ENCODE assay signal across 8 cellular contexts in the genomic region with DNA sequence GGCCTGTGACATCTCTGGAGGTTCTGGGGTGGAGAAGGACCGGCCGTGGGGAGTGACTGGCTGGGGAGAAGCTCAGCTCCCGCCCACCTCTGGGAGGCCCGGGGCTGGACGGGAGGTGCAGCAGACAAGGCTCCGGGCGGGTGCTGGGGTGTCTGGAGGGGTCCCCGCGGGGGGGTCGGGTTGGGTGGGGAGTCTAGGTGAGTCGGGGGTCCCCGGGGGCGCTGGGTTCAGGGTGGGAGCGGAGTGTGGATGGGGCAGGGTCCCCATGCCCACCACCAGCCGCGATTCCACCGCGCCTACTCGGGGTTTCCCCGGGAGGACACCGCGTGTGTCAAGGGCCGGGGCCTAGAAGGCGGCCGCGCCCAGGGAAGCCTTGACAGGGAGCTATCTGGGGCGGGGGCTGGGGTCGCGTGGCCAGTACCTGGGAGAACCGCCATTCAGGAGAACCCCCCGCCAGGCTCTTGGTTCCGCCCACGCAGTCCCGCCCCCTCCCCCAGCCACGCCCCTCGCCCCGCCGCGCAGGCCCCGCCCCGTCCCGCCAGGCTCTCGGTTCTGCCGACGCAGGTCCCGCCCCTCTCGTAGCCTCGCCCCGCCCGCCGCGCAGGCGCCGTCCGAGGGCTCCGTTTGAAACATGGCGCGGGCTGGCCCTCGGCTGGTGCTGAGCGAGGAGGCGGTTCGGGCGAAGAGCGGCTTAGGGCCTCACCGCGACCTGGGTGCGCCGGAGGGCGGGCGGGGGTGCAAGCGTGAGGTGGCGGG. TPM values are rescaled to one million over a fixed set of nuclear protein-coding genes. Genes with fewer than 3 reads are reported as not detected.
A peak's percentile ranks its signal among the peaks of the same experiment; 100 is the strongest.
DNase-seq lines count a peak whose midpoint lies in the region; ATAC-seq, FAIRE-seq and TF ChIP-seq lines count a peak whose summit lies in the region.

A gene with protein sequence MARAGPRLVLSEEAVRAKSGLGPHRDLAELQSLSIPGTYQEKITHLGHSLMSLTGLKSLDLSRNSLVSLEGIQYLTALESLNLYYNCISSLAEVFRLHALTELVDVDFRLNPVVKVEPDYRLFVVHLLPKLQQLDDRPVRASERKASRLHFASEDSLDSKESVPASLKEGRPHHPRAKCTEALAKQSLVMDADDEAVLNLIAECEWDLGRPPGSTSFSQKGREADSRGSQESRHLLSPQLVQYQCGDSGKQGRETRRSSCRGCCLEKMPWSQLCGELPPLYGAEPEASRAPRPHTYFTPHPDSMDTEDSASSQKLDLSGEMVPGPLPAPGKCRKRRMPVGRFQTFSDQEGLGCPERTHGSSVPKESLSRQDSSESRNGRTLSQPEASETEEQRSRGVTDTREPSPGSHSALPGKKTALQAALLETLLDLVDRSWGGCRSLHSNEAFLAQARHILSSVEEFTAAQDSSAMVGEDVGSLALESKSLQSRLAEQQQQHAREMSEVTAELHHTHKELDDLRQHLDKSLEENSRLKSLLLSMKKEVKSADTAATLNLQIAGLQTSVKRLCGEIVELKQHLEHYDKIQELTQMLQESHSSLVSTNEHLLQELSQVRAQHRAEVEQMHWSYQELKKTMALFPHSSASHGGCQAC (plus strand): TSS at position 610 of the 756 bp plus-strand sequence. CDS start 22 bp downstream, at position 632.

- H3K36me3 ChIP-seq in astrocyte (ENCODE audit: insufficient read depth, low read length): no peaks in the 10 kb centered on the region
- no peaks in the 10 kb centered on the region for H3K36me3 ChIP-seq in hepatocyte (replicated peaks; ENCODE audit: insufficient read depth, low read depth)

- peak within 1 kb of the TSS; percentile 95 for H3K4me3 Mint-ChIP-seq in astrocyte (ENCODE audit: unreplicated experiment)

- peak; percentile 58 for ATAC-seq in HG02870 (IDR thresholded peaks at IDR 0.05; ENCODE audit: unreplicated experiment)

- FAIRE-seq in astrocyte (lab: Jason Lieb, UNC): no peak

- H3K4me1 ChIP-seq in astrocyte (ENCODE audit: insufficient read depth, low read length) (peaks cover 6% of the 10 kb centered on the region), hepatocyte (ENCODE audit: insufficient read depth) (peaks cover 3% of the 10 kb centered on the region)

- TF ChIP-seq POLR2A in GM15510 (IDR thresholded peaks at IDR 0.05; ENCODE audit: borderline replicate concordance, extremely low read depth, insufficient read length): peak; percentile 80

- H3K9ac ChIP-seq in astrocyte (ENCODE audit: low read length): peak within 1 kb of the TSS; percentile 77

- WGBS in hepatocyte (ENCODE audit: low lambda C conversion rate, missing lambda C conversion rate): 0% methylated on average over 21 of the region's 72 CpGs

- peaks cover 45% of the 10 kb centered on the region for H3K79me2 ChIP-seq in astrocyte (ENCODE audit: insufficient read depth, low read length)
- peaks cover 43% of the 10 kb centered on the region for H3K79me2 ChIP-seq in hepatocyte

- peak; percentile 74 for DNase-seq in NCI-H1694 treated with DMSO at 0.1 percent for 48 hours (lab: John Stamatoyannopoulos, UW)
- DNase-seq in T-helper 22 cell (ENCODE audit: low read depth): peak; percentile 86
- peak; percentile 41 for DNase-seq in astrocyte (ENCODE audit: low read depth)
- DNase-seq in hepatocyte (ENCODE audit: low spot score): peak; percentile 97
- DNase-seq in retina: peak; percentile 81
- DNase-seq in cortex of kidney (lab: John Stamatoyannopoulos, UW): no peak

- H3K4me3 ChIP-seq in astrocyte (ENCODE audit: insufficient read depth, low read depth, low read length) (peak within 1 kb of the TSS; percentile 74), hepatocyte (peak within 1 kb of the TSS; percentile 74)

- peaks cover 23% of the 10 kb centered on the region for H3K27me3 Mint-ChIP-seq in astrocyte (ENCODE audit: low read depth, unreplicated experiment)

- H3K4me1 Mint-ChIP-seq in astrocyte (ENCODE audit: low read depth, unreplicated experiment): peaks cover 15% of the 10 kb centered on the region

- H3K27me3 ChIP-seq in astrocyte (ENCODE audit: insufficient read depth, low read length): no peaks in the 10 kb centered on the region
- no peaks in the 10 kb centered on the region for H3K27me3 ChIP-seq in hepatocyte

- H3K4me2 ChIP-seq in astrocyte (ENCODE audit: low read length) (peak within 1 kb of the TSS; percentile 86), hepatocyte (peak within 1 kb of the TSS; percentile 92)

- H3K27ac ChIP-seq in astrocyte (ENCODE audit: low read depth, low read length): peak within 1 kb of the TSS; percentile 65
- peak within 1 kb of the TSS; percentile 44 for H3K27ac ChIP-seq in hepatocyte

- H3K36me3 Mint-ChIP-seq in astrocyte (ENCODE audit: low read depth, unreplicated experiment): peaks cover 1% of the 10 kb centered on the region

- no peak for TF ChIP-seq CTCF in astrocyte (IDR thresholded peaks at IDR 0.05; ENCODE audit: insufficient read depth, low read depth, low read length)
- TF ChIP-seq CTCF in hepatocyte (IDR thresholded peaks at IDR 0.05; ENCODE audit: poor library complexity): no peak

- no peaks in the 10 kb centered on the region for H3K9me2 ChIP-seq in hepatocyte (replicated peaks; ENCODE audit: insufficient read depth)

- peak within 1 kb of the TSS; percentile 23 for H3K27ac Mint-ChIP-seq in astrocyte (ENCODE audit: unreplicated experiment)

- H3K9me3 ChIP-seq in astrocyte (ENCODE audit: insufficient read depth, low read depth, low read length) (no peaks in the 10 kb centered on the region), hepatocyte (ENCODE audit: low read depth) (no peaks in the 10 kb centered on the region)

- H4K20me1 ChIP-seq in astrocyte (ENCODE audit: insufficient read depth, low read length) (peaks cover 7% of the 10 kb centered on the region), hepatocyte (ENCODE audit: insufficient read depth, poor library complexity, severe bottlenecking) (no peaks in the 10 kb centered on the region)

- peaks cover 3% of the 10 kb centered on the region for H3K9me3 Mint-ChIP-seq in astrocyte (ENCODE audit: unreplicated experiment)

- H2AFZ ChIP-seq in astrocyte (ENCODE audit: low read depth, low read length) (peak within 1 kb of the TSS; percentile 93), hepatocyte (peak within 1 kb of the TSS; percentile 71)

RNA-seq across cellular contexts. Expression of the gene that starts here (rescaled TPM):
- total RNA-seq in astrocyte (7.0 and 7.5 TPM in 2 replicates), hepatocyte (3.2 and 7.6 TPM in 2 replicates)
- polyA plus RNA-seq in hepatocyte: 4.2 and 4.4 TPM in 2 replicates
